ENCODE assay signal across 1 cellular context in the genomic region with DNA sequence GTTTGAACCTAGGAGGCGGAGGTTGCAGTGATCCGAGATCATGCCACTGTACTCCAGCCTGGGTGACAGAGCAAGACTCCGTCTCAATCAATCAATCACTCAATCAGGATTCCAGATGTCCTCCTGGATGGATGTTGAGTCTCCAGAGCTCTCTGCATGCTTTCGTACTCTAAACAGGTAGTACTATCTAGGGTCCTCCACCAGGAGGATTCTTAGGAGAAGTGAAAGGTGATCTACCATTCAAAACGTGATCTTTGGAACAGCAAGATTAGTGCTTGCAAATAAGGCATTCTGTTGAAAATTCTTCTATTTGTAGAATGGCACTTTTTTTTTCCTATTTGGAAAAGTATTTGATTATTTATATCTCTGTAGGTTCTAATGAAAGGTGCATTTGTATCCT.
TF ChIP-seq lines count a peak whose summit lies in the region.

No MANE protein-coding gene starts in this region.

TF ChIP-seq in WTC11, 78 proteins besides CTCF, POLR2A, EP300 and RAD21:
- TF ChIP-seq PRRX2 (CRISPR knock-in tag; IDR thresholded peaks at IDR 0.05) = no peak
- no peak for TF ChIP-seq ZNF671 (CRISPR knock-in tag; IDR thresholded peaks at IDR 0.05)
- TF ChIP-seq, protein P1, sequence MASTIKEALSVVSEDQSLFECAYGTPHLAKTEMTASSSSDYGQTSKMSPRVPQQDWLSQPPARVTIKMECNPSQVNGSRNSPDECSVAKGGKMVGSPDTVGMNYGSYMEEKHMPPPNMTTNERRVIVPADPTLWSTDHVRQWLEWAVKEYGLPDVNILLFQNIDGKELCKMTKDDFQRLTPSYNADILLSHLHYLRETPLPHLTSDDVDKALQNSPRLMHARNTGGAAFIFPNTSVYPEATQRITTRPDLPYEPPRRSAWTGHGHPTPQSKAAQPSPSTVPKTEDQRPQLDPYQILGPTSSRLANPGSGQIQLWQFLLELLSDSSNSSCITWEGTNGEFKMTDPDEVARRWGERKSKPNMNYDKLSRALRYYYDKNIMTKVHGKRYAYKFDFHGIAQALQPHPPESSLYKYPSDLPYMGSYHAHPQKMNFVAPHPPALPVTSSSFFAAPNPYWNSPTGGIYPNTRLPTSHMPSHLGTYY (CRISPR knock-in tag; IDR thresholded peaks at IDR 0.05) = no peak
- TF ChIP-seq TEAD1 (CRISPR knock-in tag; IDR thresholded peaks at IDR 0.05) = no peak
- no peak for TF ChIP-seq RORB (CRISPR knock-in tag; IDR thresholded peaks at IDR 0.05)
- TF ChIP-seq SOX15 (CRISPR knock-in tag; IDR thresholded peaks at IDR 0.05) = no peak
- TF ChIP-seq OVOL2 (CRISPR knock-in tag; IDR thresholded peaks at IDR 0.05; ENCODE audit: borderline replicate concordance) = no peak
- TF ChIP-seq, protein P2, sequence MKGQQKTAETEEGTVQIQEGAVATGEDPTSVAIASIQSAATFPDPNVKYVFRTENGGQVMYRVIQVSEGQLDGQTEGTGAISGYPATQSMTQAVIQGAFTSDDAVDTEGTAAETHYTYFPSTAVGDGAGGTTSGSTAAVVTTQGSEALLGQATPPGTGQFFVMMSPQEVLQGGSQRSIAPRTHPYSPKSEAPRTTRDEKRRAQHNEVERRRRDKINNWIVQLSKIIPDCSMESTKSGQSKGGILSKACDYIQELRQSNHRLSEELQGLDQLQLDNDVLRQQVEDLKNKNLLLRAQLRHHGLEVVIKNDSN (CRISPR knock-in tag; IDR thresholded peaks at IDR 0.05) = no peak
- TF ChIP-seq, protein P3, sequence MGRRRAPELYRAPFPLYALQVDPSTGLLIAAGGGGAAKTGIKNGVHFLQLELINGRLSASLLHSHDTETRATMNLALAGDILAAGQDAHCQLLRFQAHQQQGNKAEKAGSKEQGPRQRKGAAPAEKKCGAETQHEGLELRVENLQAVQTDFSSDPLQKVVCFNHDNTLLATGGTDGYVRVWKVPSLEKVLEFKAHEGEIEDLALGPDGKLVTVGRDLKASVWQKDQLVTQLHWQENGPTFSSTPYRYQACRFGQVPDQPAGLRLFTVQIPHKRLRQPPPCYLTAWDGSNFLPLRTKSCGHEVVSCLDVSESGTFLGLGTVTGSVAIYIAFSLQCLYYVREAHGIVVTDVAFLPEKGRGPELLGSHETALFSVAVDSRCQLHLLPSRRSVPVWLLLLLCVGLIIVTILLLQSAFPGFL (CRISPR knock-in tag; IDR thresholded peaks at IDR 0.05; ENCODE audit: borderline replicate concordance) = no peak
- no peak for TF ChIP-seq SMAD4 (CRISPR knock-in tag; IDR thresholded peaks at IDR 0.05)
- TF ChIP-seq HMGA2 (CRISPR knock-in tag; IDR thresholded peaks at IDR 0.05) = no peak
- TF ChIP-seq, protein P4, sequence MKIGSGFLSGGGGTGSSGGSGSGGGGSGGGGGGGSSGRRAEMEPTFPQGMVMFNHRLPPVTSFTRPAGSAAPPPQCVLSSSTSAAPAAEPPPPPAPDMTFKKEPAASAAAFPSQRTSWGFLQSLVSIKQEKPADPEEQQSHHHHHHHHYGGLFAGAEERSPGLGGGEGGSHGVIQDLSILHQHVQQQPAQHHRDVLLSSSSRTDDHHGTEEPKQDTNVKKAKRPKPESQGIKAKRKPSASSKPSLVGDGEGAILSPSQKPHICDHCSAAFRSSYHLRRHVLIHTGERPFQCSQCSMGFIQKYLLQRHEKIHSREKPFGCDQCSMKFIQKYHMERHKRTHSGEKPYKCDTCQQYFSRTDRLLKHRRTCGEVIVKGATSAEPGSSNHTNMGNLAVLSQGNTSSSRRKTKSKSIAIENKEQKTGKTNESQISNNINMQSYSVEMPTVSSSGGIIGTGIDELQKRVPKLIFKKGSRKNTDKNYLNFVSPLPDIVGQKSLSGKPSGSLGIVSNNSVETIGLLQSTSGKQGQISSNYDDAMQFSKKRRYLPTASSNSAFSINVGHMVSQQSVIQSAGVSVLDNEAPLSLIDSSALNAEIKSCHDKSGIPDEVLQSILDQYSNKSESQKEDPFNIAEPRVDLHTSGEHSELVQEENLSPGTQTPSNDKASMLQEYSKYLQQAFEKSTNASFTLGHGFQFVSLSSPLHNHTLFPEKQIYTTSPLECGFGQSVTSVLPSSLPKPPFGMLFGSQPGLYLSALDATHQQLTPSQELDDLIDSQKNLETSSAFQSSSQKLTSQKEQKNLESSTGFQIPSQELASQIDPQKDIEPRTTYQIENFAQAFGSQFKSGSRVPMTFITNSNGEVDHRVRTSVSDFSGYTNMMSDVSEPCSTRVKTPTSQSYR (CRISPR knock-in tag; IDR thresholded peaks at IDR 0.05) = no peak
- TF ChIP-seq NFATC4 (CRISPR knock-in tag; IDR thresholded peaks at IDR 0.05) = no peak
- no peak for TF ChIP-seq ZBTB21 (CRISPR knock-in tag; IDR thresholded peaks at IDR 0.05; ENCODE audit: borderline replicate concordance)
- TF ChIP-seq CREB1 (CRISPR knock-in tag; IDR thresholded peaks at IDR 0.05) = no peak
